11 cellular contexts compared by ENCODE assay signal in the genomic region with DNA sequence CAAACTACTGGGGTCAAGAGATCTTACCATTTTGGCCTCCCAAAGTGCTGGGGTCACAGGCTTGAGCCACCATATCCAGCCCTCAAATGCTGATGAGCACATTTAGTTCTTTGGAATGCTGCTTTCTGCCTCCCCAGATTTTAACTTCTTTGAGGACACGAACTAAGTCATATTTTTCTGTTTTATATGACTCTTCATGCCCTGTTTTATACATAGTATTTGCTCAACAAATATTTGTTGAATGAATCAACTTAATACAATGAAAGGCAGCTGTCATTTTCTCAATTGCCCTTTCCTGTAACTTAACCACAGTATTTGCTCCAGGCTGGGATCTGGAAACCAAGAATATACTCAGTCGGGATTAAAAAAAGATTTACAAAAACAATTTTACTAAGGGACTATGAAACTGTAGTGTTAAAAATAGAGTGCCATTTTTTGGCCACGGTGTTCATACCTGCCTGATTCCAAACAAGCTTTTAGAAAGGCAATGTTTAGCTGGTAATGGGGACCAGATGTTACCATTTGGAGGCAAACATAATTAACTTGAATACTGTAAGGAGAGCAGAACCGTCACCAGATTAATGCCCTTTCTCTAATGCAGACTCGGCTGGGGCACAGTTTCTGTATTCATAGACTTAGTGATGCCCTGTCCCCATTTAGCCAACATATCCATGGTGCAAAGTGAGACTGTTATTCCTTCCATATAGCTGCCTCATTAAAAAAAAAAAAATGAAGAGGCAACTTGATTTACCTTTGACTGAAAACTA.
DNase-seq lines count a peak whose midpoint lies in the region; ATAC-seq and TF ChIP-seq lines count a peak whose summit lies in the region.
"Had no signal": no experiment of that assay in that cellular context is flagged by ENCODE, and none has a peak within 500 bp of the region (broad histone marks: within the 10 kb centered on the region; RNA-seq: fewer than 3 reads in every experiment).

No MANE protein-coding gene starts in this region.

- H3K27me3 Mint-ChIP-seq in stimulated activated memory B cell treated with anti-CD40 and anti-IgM and Interleukin-4, amounts not matched to agents 10 μg/mL and 1 μg/mL and 100 μg/mL, for 72 hours, result no peaks in the 10 kb centered on the region

- no peak overlapping the region for H3K4me3 ChIP-seq in right atrium auricular region
- no peak overlapping the region for H3K4me3 ChIP-seq in right cardiac atrium (ENCODE audit: low read length)
- H3K4me3 ChIP-seq in aorta (ENCODE audit: low read length in 2 of 2), result no peak overlapping the region

- H3K4me1 ChIP-seq in right atrium auricular region (peaks cover 0 to 19% of the 10 kb centered on the region in 2 donors), right cardiac atrium (ENCODE audit: control insufficient read depth, insufficient read depth, low read length) (peaks cover under 1% of the 10 kb centered on the region), aorta (ENCODE audit: control insufficient read depth in 1 of 2, insufficient read depth in 2 of 2, low read length in 2 of 2) (no peaks in the 10 kb centered on the region)
- H3K4me1 ChIP-seq: BE2C had no signal

- ATAC-seq in right cardiac atrium (no peak), aorta (ENCODE audit: low FRiP score) (no peak), HG02571 (IDR thresholded peaks at IDR 0.05; ENCODE audit: unreplicated experiment) (no peak)
- no peak for ATAC-seq in stimulated activated memory B cell treated with anti-CD40 and anti-IgM and Interleukin-4, amounts not matched to agents 10 μg/mL and 1 μg/mL and 100 μg/mL, for 72 hours

- peaks cover 8% of the 10 kb centered on the region for H3K4me1 Mint-ChIP-seq in stimulated activated memory B cell treated with anti-CD40 and anti-IgM and Interleukin-4, amounts not matched to agents 10 μg/mL and 1 μg/mL and 100 μg/mL, for 72 hours
- H3K4me1 Mint-ChIP-seq: nephron had no signal

- H3K27ac Mint-ChIP-seq in stimulated activated memory B cell treated with anti-CD40 and anti-IgM and Interleukin-4, amounts not matched to agents 10 μg/mL and 1 μg/mL and 100 μg/mL, for 72 hours, result no peak overlapping the region
- H3K27ac Mint-ChIP-seq: nephron had no signal

- H3K27ac ChIP-seq in right atrium auricular region, result peak overlapping the region; percentile 64 to 77
- no peak overlapping the region for H3K27ac ChIP-seq in right cardiac atrium (ENCODE audit: low read length)
- peak overlapping the region; percentile 37 to 62 for H3K27ac ChIP-seq in aorta (ENCODE audit: low read depth in 1 of 2, low read length in 2 of 2)

- DNase-seq in right atrium auricular region (ENCODE audit: low spot score) (no peak), right cardiac atrium (no peak), NCI-H774 (lab: John Stamatoyannopoulos, UW) (peak; percentile 83), fibroblast of gingiva (ENCODE audit: low read depth) (peak; percentile 54), aorta (no peak), GM13976 (ENCODE audit: low spot score) (no peak)
- DNase-seq: BE2C, substantia nigra had no signal

- H3K27me3 ChIP-seq in right atrium auricular region (no peaks in the 10 kb centered on the region), right cardiac atrium (ENCODE audit: control insufficient read depth, insufficient read depth) (no peaks in the 10 kb centered on the region), aorta (ENCODE audit: control insufficient read depth in 1 of 2, insufficient read depth in 2 of 2, low read length in 1 of 2) (no peaks in the 10 kb centered on the region)
- H3K27me3 ChIP-seq: BE2C had no signal

- no peaks in the 10 kb centered on the region for H3K36me3 Mint-ChIP-seq in stimulated activated memory B cell treated with anti-CD40 and anti-IgM and Interleukin-4, amounts not matched to agents 10 μg/mL and 1 μg/mL and 100 μg/mL, for 72 hours

- peaks cover 31% of the 10 kb centered on the region for H3K36me3 ChIP-seq in right atrium auricular region
- no peaks in the 10 kb centered on the region for H3K36me3 ChIP-seq in aorta (ENCODE audit: control insufficient read depth in 1 of 2, insufficient read depth in 2 of 2, low read length in 1 of 2)

- H3K9me3 Mint-ChIP-seq in stimulated activated memory B cell treated with anti-CD40 and anti-IgM and Interleukin-4, amounts not matched to agents 10 μg/mL and 1 μg/mL and 100 μg/mL, for 72 hours, result peaks cover 3% of the 10 kb centered on the region
- H3K9me3 Mint-ChIP-seq: nephron had no signal

- no peaks in the 10 kb centered on the region for H3K9me3 ChIP-seq in right atrium auricular region
- H3K9me3 ChIP-seq in right cardiac atrium (ENCODE audit: control insufficient read depth, low read length), result no peaks in the 10 kb centered on the region
- no peaks in the 10 kb centered on the region for H3K9me3 ChIP-seq in aorta (ENCODE audit: control insufficient read depth, low read length)
- H3K9me3 ChIP-seq: BE2C had no signal

- no peak overlapping the region for H3K4me3 Mint-ChIP-seq in stimulated activated memory B cell treated with anti-CD40 and anti-IgM and Interleukin-4, amounts not matched to agents 10 μg/mL and 1 μg/mL and 100 μg/mL, for 72 hours
- H3K4me3 Mint-ChIP-seq: nephron had no signal

- no peak for TF ChIP-seq CTCF in right atrium auricular region (IDR thresholded peaks at IDR 0.05)
- no peak for TF ChIP-seq CTCF in GM13976 (IDR thresholded peaks at IDR 0.05; ENCODE audit: borderline replicate concordance, control extremely low read depth, extremely low read depth, insufficient read depth, missing control alignments)

- in situ Hi-C loops in GM13976 (cut with MboI; ENCODE audit: low sequenced_read_pairs, unreplicated experiment), result no loop called here

- intact Hi-C loops in right cardiac atrium (cut with DNase I) (no loop called here), aorta (cut with DNase I) (loop anchor here in 1 of 2 donors (5.0 kb wide), 1 partner anchor 55 kb away; no protein-coding TSS in a partner anchor)

- WGBS in right cardiac atrium, result 86% methylated on average over 5 of the region's 5 CpGs
- WGBS in aorta, 2 donors, result 12 to 14% methylated on average over 5 of the region's 5 CpGs

Comparison
In these comparisons a context has a peak if more than half of its experiments do, and no peak if none do; other contexts are left out.
1. DNase-seq: peak in NCI-H774 (single experiment) and fibroblast of gingiva (single experiment); none in right atrium auricular region (single experiment), right cardiac atrium (0 of 3), aorta (0 of 2) and GM13976 (single experiment).